ENCODE assay signal across 1 cellular context in genomic region chr10:87094373-87095240, GRCh38.
TF ChIP-seq lines count a peak whose summit lies in the region.

GLUD1 (minus strand) TSS chr10:87094843; CDS start chr10:87094769, 74 bp downstream.
SHLD2 (plus strand) TSS chr10:87095206; CDS start chr10:87151355, 56,149 bp downstream.

TF ChIP-seq in HepG2, 621 proteins besides CTCF, POLR2A, EP300 and RAD21 (continued from another document and continues in another):
- TF ChIP-seq, protein P1, sequence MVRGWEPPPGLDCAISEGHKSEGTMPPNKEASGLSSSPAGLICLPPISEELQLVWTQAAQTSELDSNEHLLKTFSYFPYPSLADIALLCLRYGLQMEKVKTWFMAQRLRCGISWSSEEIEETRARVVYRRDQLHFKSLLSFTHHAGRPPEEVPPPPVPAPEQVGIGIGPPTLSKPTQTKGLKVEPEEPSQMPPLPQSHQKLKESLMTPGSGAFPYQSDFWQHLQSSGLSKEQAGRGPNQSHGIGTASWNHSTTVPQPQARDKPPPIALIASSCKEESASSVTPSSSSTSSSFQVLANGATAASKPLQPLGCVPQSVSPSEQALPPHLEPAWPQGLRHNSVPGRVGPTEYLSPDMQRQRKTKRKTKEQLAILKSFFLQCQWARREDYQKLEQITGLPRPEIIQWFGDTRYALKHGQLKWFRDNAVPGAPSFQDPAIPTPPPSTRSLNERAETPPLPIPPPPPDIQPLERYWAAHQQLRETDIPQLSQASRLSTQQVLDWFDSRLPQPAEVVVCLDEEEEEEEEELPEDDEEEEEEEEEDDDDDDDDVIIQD (CRISPR knock-in tag; IDR thresholded peaks at IDR 0.05; ENCODE audit: low read depth), result 0 out of 2 replicates have a peak, but pooled peaks have one; percentile 16
- TF ChIP-seq REST (IDR thresholded peaks at IDR 0.05; ENCODE audit: borderline replicate concordance in 1 of 2, low read depth in 1 of 2, low read length in 2 of 2) (peak in 1 of 2 experiments; percentile 75; a peak in 1 of 4 replicates), ZNF441 (CRISPR knock-in tag; IDR thresholded peaks at IDR 0.05; ENCODE audit: borderline replicate concordance) (peak; percentile 62; the same call in 1 of the 2 replicates), CBFB (CRISPR knock-in tag; IDR thresholded peaks at IDR 0.05) (no peak), ZBTB1 (CRISPR knock-in tag; IDR thresholded peaks at IDR 0.05; ENCODE audit: borderline replicate concordance) (no peak), UBTF (CRISPR knock-in tag; IDR thresholded peaks at IDR 0.05) (peak; percentile 74; the same call in 1 of the 2 replicates), FOXO1 (CRISPR knock-in tag; IDR thresholded peaks at IDR 0.05) (peak; percentile 85), ZNF776 (CRISPR knock-in tag; IDR thresholded peaks at IDR 0.05) (peak; percentile 59; the same call in 1 of the 2 replicates), ZNF609 (CRISPR knock-in tag; IDR thresholded peaks at IDR 0.05; ENCODE audit: borderline replicate concordance) (peak; percentile 25; the same call in 1 of the 2 replicates), ZNF614 (CRISPR knock-in tag; IDR thresholded peaks at IDR 0.05; ENCODE audit: borderline replicate concordance) (peak; percentile 26; the same call in 1 of the 2 replicates), SATB2 (CRISPR knock-in tag; IDR thresholded peaks at IDR 0.05) (0 out of 2 replicates have a peak, but pooled peaks have one; percentile 10), KDM3A (CRISPR knock-in tag; IDR thresholded peaks at IDR 0.05; ENCODE audit: low read depth) (no peak), ATF4 (CRISPR knock-in tag; IDR thresholded peaks at IDR 0.05) (peak in 1 of 2 experiments; percentile 31; a peak in 1 of 4 replicates), ZNF17 (CRISPR knock-in tag; IDR thresholded peaks at IDR 0.05) (no peak), MED1 (CRISPR knock-in tag; IDR thresholded peaks at IDR 0.05) (peak; percentile 65; the same call in 1 of the 2 replicates), KDM6A (CRISPR knock-in tag; IDR thresholded peaks at IDR 0.05; ENCODE audit: low read depth) (no peak), RELA (CRISPR knock-in tag; IDR thresholded peaks at IDR 0.05) (peak; percentile 50; the same call in 1 of the 2 replicates), CSRNP2 (CRISPR knock-in tag; conservative IDR thresholded peaks at IDR 0.05; ENCODE audit: low read depth) (no peak), NR2F6 (IDR thresholded peaks at IDR 0.05) (no peak), NR2F6 (CRISPR knock-in tag; IDR thresholded peaks at IDR 0.05) (peak; percentile 32; the same call in 1 of the 2 replicates), ZNF879 (CRISPR knock-in tag; IDR thresholded peaks at IDR 0.05) (no peak), MIER3 (CRISPR knock-in tag; IDR thresholded peaks at IDR 0.05; ENCODE audit: borderline replicate concordance) (peak; percentile 38; the same call in 1 of the 2 replicates), ZNF770 (CRISPR knock-in tag; IDR thresholded peaks at IDR 0.05) (peak; percentile 95), ZNF253 (CRISPR knock-in tag; IDR thresholded peaks at IDR 0.05; ENCODE audit: borderline replicate concordance) (no peak), ZNF180 (CRISPR knock-in tag; IDR thresholded peaks at IDR 0.05; ENCODE audit: borderline replicate concordance, low read depth) (no peak), SIN3A (IDR thresholded peaks at IDR 0.05; ENCODE audit: borderline replicate concordance, low read depth, low read length) (peak; percentile 85; the same call in 1 of the 2 replicates), NFKB2 (CRISPR knock-in tag; IDR thresholded peaks at IDR 0.05; ENCODE audit: borderline replicate concordance) (0 out of 2 replicates have a peak, but pooled peaks have one; percentile 25), ZNF75D (CRISPR knock-in tag; IDR thresholded peaks at IDR 0.05; ENCODE audit: borderline replicate concordance) (no peak), YEATS4 (CRISPR knock-in tag; IDR thresholded peaks at IDR 0.05; ENCODE audit: borderline replicate concordance) (0 out of 2 replicates have a peak, but pooled peaks have one; percentile 13), TAF15 (IDR thresholded peaks at IDR 0.05; ENCODE audit: low read depth, low read length, poor library complexity, severe bottlenecking) (peak; percentile 87), ZNF121 (CRISPR knock-in tag; IDR thresholded peaks at IDR 0.05) (0 out of 2 replicates have a peak, but pooled peaks have one; percentile 17), SRF (IDR thresholded peaks at IDR 0.05; ENCODE audit: low read depth, low read length) (peak; percentile 64; the same call in 1 of the 2 replicates), IRF2 (CRISPR knock-in tag; IDR thresholded peaks at IDR 0.05) (0 out of 2 replicates have a peak, but pooled peaks have one; percentile 45)
- TF ChIP-seq, protein P2, sequence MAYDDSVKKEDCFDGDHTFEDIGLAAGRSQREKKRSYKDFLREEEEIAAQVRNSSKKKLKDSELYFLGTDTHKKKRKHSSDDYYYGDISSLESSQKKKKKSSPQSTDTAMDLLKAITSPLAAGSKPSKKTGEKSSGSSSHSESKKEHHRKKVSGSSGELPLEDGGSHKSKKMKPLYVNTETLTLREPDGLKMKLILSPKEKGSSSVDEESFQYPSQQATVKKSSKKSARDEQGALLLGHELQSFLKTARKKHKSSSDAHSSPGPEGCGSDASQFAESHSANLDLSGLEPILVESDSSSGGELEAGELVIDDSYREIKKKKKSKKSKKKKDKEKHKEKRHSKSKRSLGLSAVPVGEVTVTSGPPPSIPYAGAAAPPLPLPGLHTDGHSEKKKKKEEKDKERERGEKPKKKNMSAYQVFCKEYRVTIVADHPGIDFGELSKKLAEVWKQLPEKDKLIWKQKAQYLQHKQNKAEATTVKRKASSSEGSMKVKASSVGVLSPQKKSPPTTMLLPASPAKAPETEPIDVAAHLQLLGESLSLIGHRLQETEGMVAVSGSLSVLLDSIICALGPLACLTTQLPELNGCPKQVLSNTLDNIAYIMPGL (CRISPR knock-in tag; IDR thresholded peaks at IDR 0.05; ENCODE audit: borderline replicate concordance in 1 of 2, low read depth in 1 of 2), result peak in 1 of 2 experiments; percentile 11; a peak in 1 of 4 replicates
- TF ChIP-seq, protein P3, sequence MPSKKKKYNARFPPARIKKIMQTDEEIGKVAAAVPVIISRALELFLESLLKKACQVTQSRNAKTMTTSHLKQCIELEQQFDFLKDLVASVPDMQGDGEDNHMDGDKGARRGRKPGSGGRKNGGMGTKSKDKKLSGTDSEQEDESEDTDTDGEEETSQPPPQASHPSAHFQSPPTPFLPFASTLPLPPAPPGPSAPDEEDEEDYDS (CRISPR knock-in tag; IDR thresholded peaks at IDR 0.05), result peak; percentile 98
- TF ChIP-seq, protein P4, sequence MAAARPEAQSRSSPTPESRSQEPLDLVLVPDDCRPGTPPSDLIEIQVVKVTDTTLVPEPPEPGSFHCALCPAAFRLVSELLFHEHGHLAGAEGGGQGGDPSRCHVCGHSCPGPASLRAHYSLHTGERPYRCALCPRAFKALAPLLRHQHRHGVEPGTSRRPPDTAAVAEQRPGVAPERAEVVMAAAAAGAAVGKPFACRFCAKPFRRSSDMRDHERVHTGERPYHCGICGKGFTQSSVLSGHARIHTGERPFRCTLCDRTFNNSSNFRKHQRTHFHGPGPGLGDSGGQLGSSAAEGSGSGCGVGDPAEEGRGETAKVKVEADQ (CRISPR knock-in tag; IDR thresholded peaks at IDR 0.05; ENCODE audit: borderline replicate concordance), result 0 out of 2 replicates have a peak, but pooled peaks have one; percentile 20
